ENCODE assay signal across 13 cellular contexts in the genomic region with DNA sequence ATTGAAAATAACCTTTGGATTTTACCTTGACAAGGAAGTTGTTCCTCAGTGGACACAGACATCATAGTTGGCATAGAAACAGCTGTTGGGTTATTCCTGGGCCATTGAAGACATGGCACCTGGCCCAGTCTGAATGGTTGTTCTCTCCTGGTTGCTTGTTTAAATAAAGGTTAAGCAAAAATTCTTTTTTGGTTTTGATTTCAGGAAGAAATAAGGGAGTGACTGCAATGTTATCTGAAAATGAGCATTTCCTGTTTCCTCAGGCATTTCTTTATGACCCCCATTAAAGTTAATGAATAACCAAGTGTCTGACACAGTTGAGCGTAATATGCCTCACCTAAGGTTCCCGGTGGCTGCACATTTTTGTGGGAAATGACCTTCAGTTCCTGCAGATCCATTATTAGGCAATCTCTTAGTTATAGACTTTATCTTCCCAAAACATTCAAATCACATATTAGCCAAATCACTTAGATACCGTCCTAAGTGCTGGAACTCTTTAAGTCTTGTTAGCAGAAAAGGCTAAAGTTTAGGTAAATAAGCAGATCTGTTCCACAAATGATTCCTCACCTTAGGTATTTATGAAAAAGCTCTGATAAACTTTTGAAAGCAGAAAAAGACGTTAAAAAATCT.
A peak's percentile ranks its signal among the peaks of the same experiment; 100 is the strongest.
DNase-seq lines count a peak whose midpoint lies in the region; ATAC-seq and TF ChIP-seq lines count a peak whose summit lies in the region.
"Had no signal": no experiment of that assay in that cellular context is flagged by ENCODE, and none has a peak within 500 bp of the region (broad histone marks: within the 10 kb centered on the region; RNA-seq: fewer than 3 reads in every experiment).

No MANE protein-coding gene starts in this region.

- no peak overlapping the region for H3K27ac ChIP-seq in right atrium auricular region
- H3K27ac ChIP-seq in body of pancreas = peak overlapping the region; percentile 75 to 91 (median 78)
- peak overlapping the region; percentile 75 for H3K27ac ChIP-seq in upper lobe of right lung
- H3K27ac ChIP-seq: SJSA1 had no signal

- 1 to 7% methylated on average over 4 of the region's 4 CpGs for WGBS in body of pancreas, 2 donors

- H3K27me3 ChIP-seq in right atrium auricular region (no peaks in the 10 kb centered on the region), body of pancreas (no peaks in the 10 kb centered on the region), upper lobe of right lung (no peaks in the 10 kb centered on the region)
- H3K27me3 ChIP-seq: SJSA1 had no signal

- H3K36me3 Mint-ChIP-seq in stimulated activated effector memory CD8-positive, alpha-beta T cell treated with anti-CD3 and anti-CD28 coated beads, Interleukin-12 subunit alpha, Interleukin-12 subunit beta, amount 100 ng/mL, for 72 hours = no peaks in the 10 kb centered on the region
- no peaks in the 10 kb centered on the region for H3K36me3 Mint-ChIP-seq in CD14-positive monocyte
- H3K36me3 Mint-ChIP-seq: stimulated activated memory B cell treated with anti-CD40 and anti-IgM and Interleukin-4, amounts not matched to agents 10 μg/mL and 1 μg/mL and 100 μg/mL, for 72 hours had no signal

- no peak overlapping the region for H3K4me3 Mint-ChIP-seq in stimulated activated effector memory CD8-positive, alpha-beta T cell treated with anti-CD3 and anti-CD28 coated beads, Interleukin-12 subunit alpha, Interleukin-12 subunit beta, amount 100 ng/mL, for 72 hours
- no peak overlapping the region for H3K4me3 Mint-ChIP-seq in CD14-positive monocyte
- H3K4me3 Mint-ChIP-seq: stimulated activated memory B cell treated with anti-CD40 and anti-IgM and Interleukin-4, amounts not matched to agents 10 μg/mL and 1 μg/mL and 100 μg/mL, for 72 hours had no signal

- H3K36me3 ChIP-seq in right atrium auricular region = no peaks in the 10 kb centered on the region
- H3K36me3 ChIP-seq in body of pancreas (replicated peaks in 1 of 2; ENCODE audit: insufficient read depth in 1 of 2, low read depth in 2 of 2) = no peaks in the 10 kb centered on the region
- H3K36me3 ChIP-seq in upper lobe of right lung = no peaks in the 10 kb centered on the region
- H3K36me3 ChIP-seq: SJSA1 had no signal

- no peak overlapping the region for H3K27ac Mint-ChIP-seq in stimulated activated effector memory CD8-positive, alpha-beta T cell treated with anti-CD3 and anti-CD28 coated beads, Interleukin-12 subunit alpha, Interleukin-12 subunit beta, amount 100 ng/mL, for 72 hours
- H3K27ac Mint-ChIP-seq in CD14-positive monocyte = no peak overlapping the region
- H3K27ac Mint-ChIP-seq: stimulated activated memory B cell treated with anti-CD40 and anti-IgM and Interleukin-4, amounts not matched to agents 10 μg/mL and 1 μg/mL and 100 μg/mL, for 72 hours had no signal

- no peaks in the 10 kb centered on the region for H3K4me1 ChIP-seq in right atrium auricular region
- H3K4me1 ChIP-seq in body of pancreas = peaks cover 32% of the 10 kb centered on the region
- H3K4me1 ChIP-seq in upper lobe of right lung = no peaks in the 10 kb centered on the region
- H3K4me1 ChIP-seq: SJSA1 had no signal

- intact Hi-C loops in left cardiac atrium (cut with DNase I) = no loop called here
- intact Hi-C loops in body of pancreas (cut with DNase I) = no loop called here
- intact Hi-C loops in upper lobe of right lung (cut with DNase I) = no loop called here
- intact Hi-C loops in CD14-positive monocyte (cut with micrococcal nuclease) = no loop called here

- peaks cover 0 to 12% of the 10 kb centered on the region in 2 donors for H3K9me3 ChIP-seq in right atrium auricular region
- H3K9me3 ChIP-seq in body of pancreas = no peaks in the 10 kb centered on the region
- H3K9me3 ChIP-seq in upper lobe of right lung = no peaks in the 10 kb centered on the region

- no peak for TF ChIP-seq POLR2A in body of pancreas (IDR thresholded peaks at IDR 0.05)

- H3K27me3 Mint-ChIP-seq in CD14-positive monocyte (ENCODE audit: low read depth in 3 of 3) = no peaks in the 10 kb centered on the region
- H3K27me3 Mint-ChIP-seq: stimulated activated memory B cell treated with anti-CD40 and anti-IgM and Interleukin-4, amounts not matched to agents 10 μg/mL and 1 μg/mL and 100 μg/mL, for 72 hours had no signal

- H3K4me3 ChIP-seq in right atrium auricular region (no peak overlapping the region), body of pancreas (no peak overlapping the region), upper lobe of right lung (no peak overlapping the region)
- H3K4me3 ChIP-seq: SJSA1 had no signal

- H3K9me3 Mint-ChIP-seq in stimulated activated effector memory CD8-positive, alpha-beta T cell treated with anti-CD3 and anti-CD28 coated beads, Interleukin-12 subunit alpha, Interleukin-12 subunit beta, amount 100 ng/mL, for 72 hours = peaks cover 16% of the 10 kb centered on the region
- peaks cover 8 to 26% (median 15%) of the 10 kb centered on the region in 7 donors for H3K9me3 Mint-ChIP-seq in CD14-positive monocyte

- DNase-seq in left cardiac atrium = peak; percentile 46
- no peak for DNase-seq in right atrium auricular region (ENCODE audit: low spot score)
- peak; percentile 86 to 93 (median 88) for DNase-seq in body of pancreas
- peak; percentile 85 for DNase-seq in left lobe of liver (ENCODE audit: low spot score)
- peak; percentile 82 for DNase-seq in upper lobe of right lung
- no peak for DNase-seq in stimulated activated effector memory CD8-positive, alpha-beta T cell treated with anti-CD3 and anti-CD28 coated beads, Interleukin-12 subunit alpha, Interleukin-12 subunit beta, amount 100 ng/mL, for 72 hours (ENCODE audit: low spot score in 2 of 2)
- no peak for DNase-seq in hippocampal formation (lab: John Stamatoyannopoulos, UW)
- no peak for DNase-seq in CD14-positive monocyte (ENCODE audit: low spot score)
- DNase-seq: activated CD4-positive, alpha-beta T cell treated with anti-CD3 and anti-CD28 coated beads for 48 hours; GF-D8; KBM-7 had no signal

- ATAC-seq in left cardiac atrium (peak; percentile 47 to 75), body of pancreas (peak; percentile 96), left lobe of liver (peak; percentile 75), upper lobe of right lung (peak; percentile 80)
- ATAC-seq in stimulated activated effector memory CD8-positive, alpha-beta T cell treated with anti-CD3 and anti-CD28 coated beads, Interleukin-12 subunit alpha, Interleukin-12 subunit beta, amount 100 ng/mL, for 72 hours = no peak
- ATAC-seq: stimulated activated memory B cell treated with anti-CD40 and anti-IgM and Interleukin-4, amounts not matched to agents 10 μg/mL and 1 μg/mL and 100 μg/mL, for 72 hours had no signal

- no peaks in the 10 kb centered on the region for H3K4me1 Mint-ChIP-seq in stimulated activated effector memory CD8-positive, alpha-beta T cell treated with anti-CD3 and anti-CD28 coated beads, Interleukin-12 subunit alpha, Interleukin-12 subunit beta, amount 100 ng/mL, for 72 hours
- no peaks in the 10 kb centered on the region for H3K4me1 Mint-ChIP-seq in CD14-positive monocyte
- H3K4me1 Mint-ChIP-seq: stimulated activated memory B cell treated with anti-CD40 and anti-IgM and Interleukin-4, amounts not matched to agents 10 μg/mL and 1 μg/mL and 100 μg/mL, for 72 hours had no signal

- no peak for TF ChIP-seq CTCF in right atrium auricular region (IDR thresholded peaks at IDR 0.05)
- no peak for TF ChIP-seq CTCF in body of pancreas (IDR thresholded peaks at IDR 0.05)
- no peak for TF ChIP-seq CTCF in upper lobe of right lung (IDR thresholded peaks at IDR 0.05)
- no peak for TF ChIP-seq CTCF in CD14-positive monocyte (IDR thresholded peaks at IDR 0.05)

Comparison
In these comparisons a context has a peak if more than half of its experiments do, and no peak if none do; other contexts are left out.
1. DNase-seq: peak in left cardiac atrium (single experiment), body of pancreas (4 of 4), left lobe of liver (single experiment) and upper lobe of right lung (single experiment); none in right atrium auricular region (single experiment), stimulated activated effector memory CD8-positive, alpha-beta T cell treated with anti-CD3 and anti-CD28 coated beads, Interleukin-12 subunit alpha, Interleukin-12 subunit beta, amount 100 ng/mL, for 72 hours (0 of 2), hippocampal formation (0 of 2) and CD14-positive monocyte (single experiment).
2. H3K27ac ChIP-seq: peak in body of pancreas (4 of 4) and upper lobe of right lung (single experiment); none in right atrium auricular region (0 of 2).